ENCODE assay signal across 1 cellular context in the genomic region with DNA sequence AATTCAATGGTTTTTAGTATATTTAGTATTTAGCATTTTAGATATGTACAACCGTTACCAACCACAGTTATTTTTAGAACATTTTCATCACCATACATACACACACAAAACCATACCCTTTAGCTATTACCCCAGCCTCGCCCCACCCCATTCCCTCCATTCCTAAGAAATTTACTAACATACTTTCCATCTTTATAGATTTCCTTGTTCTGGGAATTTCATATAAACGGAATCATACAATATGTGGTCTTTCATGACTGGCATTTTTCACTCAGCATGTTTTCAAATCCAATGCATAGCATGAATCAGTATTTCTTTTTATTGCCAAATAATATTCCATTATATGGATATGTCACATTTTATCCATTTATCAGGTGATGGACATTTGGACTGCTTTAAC.
TF ChIP-seq lines count a peak whose summit lies in the region.

No MANE protein-coding gene starts in this region.

TF ChIP-seq in SK-N-SH treated with all-trans-retinoic acid at 6 μM for 48 hours, 23 proteins besides CTCF, POLR2A, EP300 and RAD21 (continued from another document):
- TF ChIP-seq PATZ1 (CRISPR knock-in tag; IDR thresholded peaks at IDR 0.05; ENCODE audit: borderline replicate concordance) (no peak), CSDC2 (CRISPR knock-in tag; IDR thresholded peaks at IDR 0.05) (no peak)
